In the genomic region with DNA sequence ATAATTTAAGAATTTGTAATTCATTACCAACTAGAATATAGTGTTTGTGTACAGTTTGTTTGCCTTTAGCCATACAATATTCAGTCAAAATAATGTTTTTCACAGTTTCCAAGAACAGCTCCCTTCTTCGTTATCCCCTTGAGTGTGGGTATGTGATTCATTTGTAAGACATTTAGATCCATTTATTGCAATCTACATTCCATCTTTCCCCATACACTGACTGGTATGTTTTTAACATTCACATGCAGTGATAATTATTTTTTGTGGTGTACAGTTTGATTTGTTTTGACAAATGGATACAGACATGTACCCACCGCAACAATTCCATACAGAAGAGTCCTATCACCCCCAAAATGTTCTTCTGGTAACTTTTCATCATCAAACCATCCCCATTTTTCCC, we compare ENCODE assay signal across 25 cellular contexts.
"Had no signal": no experiment of that assay in that cellular context is flagged by ENCODE, and none has a peak within 500 bp of the region (broad histone marks: within the 10 kb centered on the region; RNA-seq: fewer than 3 reads in every experiment).

No MANE protein-coding gene starts in this region.

- DNase-seq: activated B cell treated with CpG ODN at 0.5 μM for 24 hours; activated CD4-positive, alpha-beta memory T cell treated with anti-CD3 and anti-CD28 coated beads for 36 hours; activated CD4-positive, alpha-beta T cell treated with anti-CD3 and anti-CD28 coated beads for 48 hours; activated naive CD4-positive, alpha-beta T cell treated with Interleukin-2 at 50 U/mL for 16 hours; activated naive CD8-positive, alpha-beta T cell treated with anti-CD3 and anti-CD28 coated beads for 36 hours; activated T-cell treated with anti-CD3 and anti-CD28 coated beads, Interleukin-2, amount 50 U/mL, for 48 hours; amygdala; erythroblast; head of caudate nucleus; hypothalamus; islet precursor cell; left cardiac atrium; mesenchymal stem cell; mucosa of descending colon; nephron progenitor cell; nucleus accumbens; posterior cingulate gyrus; right lobe of liver; small intestine; stimulated activated CD4-positive, alpha-beta T cell treated with anti-CD3 and anti-CD28 coated beads, Interleukin-2, amount 100 ng/mL, for 48 hours; stimulated activated CD8-positive, alpha-beta memory T cell treated with anti-CD3 and anti-CD28 coated beads, Interleukin-4, amount 100 ng/mL, for 48 hours; stimulated activated naive B cell treated with anti-CD40 and anti-IgM and Interleukin-4, amounts not matched to agents 10 μg/mL and 1 μg/mL and 100 μg/mL, for 72 hours; T1000 had no signal

- H3K9me3 ChIP-seq: right lobe of liver had no signal

- H3K27me3 ChIP-seq: gastroesophageal sphincter, right lobe of liver, vagina had no signal

- ATAC-seq: gastroesophageal sphincter; left cardiac atrium; mucosa of descending colon; right lobe of liver; stimulated activated naive B cell treated with anti-CD40 and anti-IgM and Interleukin-4, amounts not matched to agents 10 μg/mL and 1 μg/mL and 100 μg/mL, for 72 hours had no signal

- H3K4me1 ChIP-seq: gastroesophageal sphincter, right lobe of liver, vagina had no signal

- H3K4me3 ChIP-seq: gastroesophageal sphincter, mucosa of descending colon, right lobe of liver, vagina had no signal

- H3K27ac ChIP-seq: gastroesophageal sphincter, right lobe of liver, vagina had no signal

- H3K36me3 ChIP-seq: gastroesophageal sphincter, right lobe of liver, vagina had no signal
